ENCODE assay signal across 8 cellular contexts in genomic region chr10:60816624-60817023, GRCh38. TPM values are rescaled to one million over a fixed set of nuclear protein-coding genes. Genes with fewer than 3 reads are reported as not detected.
DNase-seq lines count a peak whose midpoint lies in the region; ATAC-seq and TF ChIP-seq lines count a peak whose summit lies in the region.

No MANE protein-coding gene starts in this region.

- H3K27ac Mint-ChIP-seq in natural killer cell treated with Interleukin-12 subunit alpha and Interleukin-12 subunit beta and Interleukin-15 and Interleukin-18, amount 100 ng/mL, for 72 hours, result no peak overlapping the region

- no peaks in the 10 kb centered on the region for H3K9me3 Mint-ChIP-seq in natural killer cell treated with Interleukin-12 subunit alpha and Interleukin-12 subunit beta and Interleukin-15 and Interleukin-18, amount 100 ng/mL, for 72 hours

- peaks cover 6 to 10% of the 10 kb centered on the region in 2 donors for H3K4me1 Mint-ChIP-seq in natural killer cell treated with Interleukin-12 subunit alpha and Interleukin-12 subunit beta and Interleukin-15 and Interleukin-18, amount 100 ng/mL, for 72 hours (ENCODE audit: low read depth in 2 of 2)

- H3K4me3 Mint-ChIP-seq in natural killer cell treated with Interleukin-12 subunit alpha and Interleukin-12 subunit beta and Interleukin-15 and Interleukin-18, amount 100 ng/mL, for 72 hours, result no peak overlapping the region

- H3K36me3 Mint-ChIP-seq in natural killer cell treated with Interleukin-12 subunit alpha and Interleukin-12 subunit beta and Interleukin-15 and Interleukin-18, amount 100 ng/mL, for 72 hours, result no peaks in the 10 kb centered on the region

- no peaks in the 10 kb centered on the region for H3K27me3 Mint-ChIP-seq in natural killer cell treated with Interleukin-12 subunit alpha and Interleukin-12 subunit beta and Interleukin-15 and Interleukin-18, amount 100 ng/mL, for 72 hours

- peak; percentile 76 for DNase-seq in COLO829 (ENCODE audit: low spot score)
- DNase-seq in NCI-H2107 treated with DMSO at 0.1 percent for 48 hours (lab: John Stamatoyannopoulos, UW; ENCODE audit: unreplicated experiment), result peak; percentile 41
- DNase-seq in fibroblast of mammary gland (ENCODE audit: low read depth), result peak; percentile 87
- DNase-seq in natural killer cell treated with Interleukin-12 subunit alpha and Interleukin-12 subunit beta and Interleukin-15 and Interleukin-18, amount 100 ng/mL, for 72 hours (ENCODE audit: low spot score), result no peak
- DNase-seq in mesenteric fat pad (ENCODE audit: low spot score), result no peak

- peak; percentile 55 for TF ChIP-seq CTCF in WI38 (IDR thresholded peaks at IDR 0.05; ENCODE audit: low read depth, low read length)
- TF ChIP-seq CTCF in fibroblast of mammary gland (conservative IDR thresholded peaks at IDR 0.05; ENCODE audit: control insufficient read depth, insufficient read depth, low read depth, low read length), result peak; percentile 88

- ATAC-seq in GM18858 (IDR thresholded peaks at IDR 0.05; ENCODE audit: unreplicated experiment) (peak; percentile 74), HG02981 (IDR thresholded peaks at IDR 0.05; ENCODE audit: unreplicated experiment) (peak; percentile 58)
- ATAC-seq in natural killer cell treated with Interleukin-12 subunit alpha and Interleukin-12 subunit beta and Interleukin-15 and Interleukin-18, amount 100 ng/mL, for 72 hours, result peak; percentile 52 to 73

- H3K4me3 ChIP-seq in WI38 (ENCODE audit: low read depth, low read length), result no peak overlapping the region
- H3K4me3 ChIP-seq in fibroblast of mammary gland (ENCODE audit: control insufficient read depth, low read depth, low read length), result no peak overlapping the region

RNA-seq across cellular contexts. Expression of gene CDK1, which starts 38.3 kb away (rescaled TPM):
- 10 to 100 TPM; 52.9 to 61.1 TPM for total RNA-seq in natural killer cell treated with Interleukin-12 subunit alpha and Interleukin-12 subunit beta and Interleukin-15 and Interleukin-18, amount 100 ng/mL, for 72 hours
- 0.45 TPM for total RNA-seq in mesenteric fat pad

Comparison
In these comparisons a context has a peak if more than half of its experiments do, and no peak if none do; other contexts are left out.
1. DNase-seq: peak in COLO829 (single experiment), NCI-H2107 treated with DMSO at 0.1 percent for 48 hours (single experiment) and fibroblast of mammary gland (single experiment); none in natural killer cell treated with Interleukin-12 subunit alpha and Interleukin-12 subunit beta and Interleukin-15 and Interleukin-18, amount 100 ng/mL, for 72 hours (single experiment) and mesenteric fat pad (single experiment).
2. RNA of gene CDK1, which starts 38.3 kb away (total RNA-seq): 52.9 to 61.1 TPM in natural killer cell treated with Interleukin-12 subunit alpha and Interleukin-12 subunit beta and Interleukin-15 and Interleukin-18, amount 100 ng/mL, for 72 hours; 0.45 TPM in mesenteric fat pad (single experiment); every median in the first group is over 10 times any median in the second.
3. Peak in every context shown above with its lines, with median percentiles within 50 percentile points of each other: ATAC-seq.